In the genomic region with DNA sequence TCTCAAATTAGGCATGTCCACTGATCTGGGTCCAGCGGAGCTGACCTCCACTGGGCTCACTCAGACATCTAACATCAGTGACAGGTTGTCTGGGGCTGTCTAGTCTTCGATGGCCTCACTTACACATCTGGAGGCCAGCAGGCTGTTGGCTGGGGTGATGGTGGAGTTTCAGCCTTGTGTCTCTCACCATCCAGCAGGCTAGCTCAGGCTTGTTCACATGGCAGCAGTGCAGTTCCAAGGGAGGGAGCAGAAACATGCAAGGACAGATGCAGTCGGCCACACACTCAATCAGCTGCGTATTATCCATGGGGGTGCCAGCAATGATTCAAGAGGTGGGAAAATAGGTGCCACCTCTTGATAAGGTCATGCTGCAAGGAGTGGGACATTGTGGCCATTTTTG, we compare ENCODE assay signal across 21 cellular contexts.
DNase-seq lines count a peak whose midpoint lies in the region; ATAC-seq, FAIRE-seq and TF ChIP-seq lines count a peak whose summit lies in the region.
"Had no signal": no experiment of that assay in that cellular context is flagged by ENCODE, and none has a peak within 500 bp of the region (broad histone marks: within the 10 kb centered on the region; RNA-seq: fewer than 3 reads in every experiment).

No MANE protein-coding gene starts in this region.

- H3K36me3 ChIP-seq in HepG2 (replicated peaks in 1 of 2; ENCODE audit: control insufficient read depth in 1 of 2, insufficient read depth in 2 of 2, low read length in 2 of 2): no peaks in the 10 kb centered on the region
- no peaks in the 10 kb centered on the region for H3K36me3 ChIP-seq in right lobe of liver
- no peaks in the 10 kb centered on the region for H3K36me3 ChIP-seq in adrenal gland (replicated peaks in 1 of 2)
- no peaks in the 10 kb centered on the region for H3K36me3 ChIP-seq in uterus
- H3K36me3 ChIP-seq: BLaER1 had no signal

- H3K36me3 Mint-ChIP-seq in progenitor cell of endocrine pancreas (ENCODE audit: insufficient read depth) (peaks cover 2% of the 10 kb centered on the region), HFFc6 (ENCODE audit: low read depth) (no peaks in the 10 kb centered on the region; the same call in 1 of the 2 replicates)
- H3K36me3 Mint-ChIP-seq: CD14-positive monocyte; CD4-positive, alpha-beta memory T cell; IgD-negative memory B cell had no signal

- no peak for DNase-seq in HepG2 (ENCODE audit: low spot score)
- DNase-seq in right lobe of liver: no peak
- peak; percentile 68 for DNase-seq in epithelial cell of esophagus (ENCODE audit: low read depth)
- peak; percentile 51 to 73 for DNase-seq in foreskin keratinocyte
- no peak for DNase-seq in progenitor cell of endocrine pancreas (ENCODE audit: low spot score, unreplicated experiment)
- no peak for DNase-seq in adrenal gland
- no peak for DNase-seq in uterus
- no peak for DNase-seq in HFFc6
- DNase-seq: 8988T; Calu3; CD4-positive, alpha-beta memory T cell; DMS79 treated with DMSO at 0.1 percent for 48 hours; GF-D8; GM23248; HCEC 1CT had no signal

- no peak overlapping the region for H3K4me3 Mint-ChIP-seq in progenitor cell of endocrine pancreas (ENCODE audit: low read depth)
- no peak overlapping the region for H3K4me3 Mint-ChIP-seq in HFFc6
- H3K4me3 Mint-ChIP-seq: CD14-positive monocyte; CD4-positive, alpha-beta memory T cell had no signal

- no peaks in the 10 kb centered on the region for H3K4me1 Mint-ChIP-seq in progenitor cell of endocrine pancreas (ENCODE audit: low read depth)
- no peaks in the 10 kb centered on the region; the same call in 1 of the 2 replicates for H3K4me1 Mint-ChIP-seq in HFFc6 (ENCODE audit: low read depth)

- H3K79me2 ChIP-seq in HepG2 (ENCODE audit: insufficient read depth, low read length): no peaks in the 10 kb centered on the region

- H3K9me3 Mint-ChIP-seq in progenitor cell of endocrine pancreas (ENCODE audit: low read depth) (peaks cover 23% of the 10 kb centered on the region), HFFc6 (peaks cover 4% of the 10 kb centered on the region; the same call in 1 of the 2 replicates)

- no peaks in the 10 kb centered on the region for H3K9me3 ChIP-seq in HepG2 (ENCODE audit: low read length)
- no peaks in the 10 kb centered on the region for H3K9me3 ChIP-seq in right lobe of liver
- H3K9me3 ChIP-seq in adrenal gland (replicated peaks in 1 of 3): no peaks in the 10 kb centered on the region
- no peaks in the 10 kb centered on the region for H3K9me3 ChIP-seq in uterus

- BruUV-seq in HepG2 (replicated peaks; lab: Mats Ljungman, UMichigan): no TSS peak

- H3K4me2 ChIP-seq in HepG2 (ENCODE audit: low read depth, low read length): no peak overlapping the region
- H3K4me2 ChIP-seq: BLaER1 had no signal

- intact Hi-C loops in HepG2 (cut with micrococcal nuclease; ENCODE audit: unreplicated experiment) (no loop called here), right lobe of liver (cut with DNase I) (no loop called here), adrenal gland (cut with DNase I) (no loop called here), uterus (cut with DNase I; ENCODE audit: low total_unique reads) (no loop called here)

- TF ChIP-seq RAD21 in HepG2 (CRISPR knock-in tag; IDR thresholded peaks at IDR 0.05): no peak

- 91% methylated on average over 2 of the region's 4 CpGs for WGBS in HepG2 (ENCODE audit: low lambda C conversion rate)
- 93% methylated on average over 2 of the region's 4 CpGs for WGBS in right lobe of liver (ENCODE audit: insufficient coverage, low coverage, low lambda C conversion rate, missing lambda C conversion rate)
- 78 to 90% (median 85%) methylated on average over 2 to 4 of the region's 4 CpGs for WGBS in adrenal gland, 4 donors

- no peak overlapping the region for H3K27ac ChIP-seq in HepG2 (ENCODE audit: extremely low read length, insufficient read depth, low read length)
- H3K27ac ChIP-seq in right lobe of liver: no peak overlapping the region
- H3K27ac ChIP-seq in foreskin keratinocyte: no peak overlapping the region
- no peak overlapping the region for H3K27ac ChIP-seq in adrenal gland
- no peak overlapping the region for H3K27ac ChIP-seq in uterus
- H3K27ac ChIP-seq: BLaER1, GM23248 had no signal

- TF ChIP-seq EP300 in HepG2 (IDR thresholded peaks at IDR 0.05; ENCODE audit: low read depth in 2 of 2, low read length in 2 of 2) (no peak), HepG2 (CRISPR knock-in tag; IDR thresholded peaks at IDR 0.05; ENCODE audit: borderline replicate concordance) (no peak)

- no peaks in the 10 kb centered on the region for H3K27me3 ChIP-seq in HepG2 (ENCODE audit: control insufficient read depth in 1 of 2, insufficient read depth in 2 of 2, low read length in 2 of 2)
- no peaks in the 10 kb centered on the region for H3K27me3 ChIP-seq in right lobe of liver
- H3K27me3 ChIP-seq in foreskin keratinocyte: no peaks in the 10 kb centered on the region
- H3K27me3 ChIP-seq in adrenal gland: no peaks in the 10 kb centered on the region
- no peaks in the 10 kb centered on the region for H3K27me3 ChIP-seq in uterus
- H3K27me3 ChIP-seq: BLaER1 had no signal

- H4K20me1 ChIP-seq in HepG2 (ENCODE audit: insufficient read depth, low read length): no peaks in the 10 kb centered on the region
- H4K20me1 ChIP-seq: BLaER1 had no signal

- TF ChIP-seq POLR2A in HepG2 (IDR thresholded peaks at IDR 0.05; ENCODE audit: insufficient read depth in 1 of 2, low read depth in 2 of 2, low read length in 2 of 2) (no peak), right lobe of liver (IDR thresholded peaks at IDR 0.05) (no peak), adrenal gland (IDR thresholded peaks at IDR 0.05) (no peak), uterus (IDR thresholded peaks at IDR 0.05) (no peak)

- H3K27ac Mint-ChIP-seq in progenitor cell of endocrine pancreas: peak overlapping the region; percentile 55
- H3K27ac Mint-ChIP-seq in HFFc6: no peak overlapping the region
- H3K27ac Mint-ChIP-seq: CD4-positive, alpha-beta memory T cell; IgD-negative memory B cell had no signal

- ATAC-seq in HepG2 (no peak), right lobe of liver (no peak), foreskin keratinocyte (peak; percentile 53)

- H3K27me3 Mint-ChIP-seq in progenitor cell of endocrine pancreas: no peaks in the 10 kb centered on the region
- H3K27me3 Mint-ChIP-seq in HFFc6 (ENCODE audit: insufficient read depth): peaks cover 19% of the 10 kb centered on the region
- H3K27me3 Mint-ChIP-seq: CD4-positive, alpha-beta memory T cell had no signal

- CTCF ChIA-PET in HepG2 (lab: Yijun Ruan, JAX; ENCODE audit: low intra/inter-chr PET ratio, low total read pairs): no interaction called here

- in situ Hi-C loops in HepG2 (cut with HindIII; ENCODE audit: extremely low pct_ligation_motif_present, low pct_unique_long_range_greater_than_20kb): no loop called here

- POLR2A ChIA-PET in HepG2 (lab: Yijun Ruan, JAX): no interaction called here

- no peak overlapping the region for H2AFZ ChIP-seq in HepG2 (ENCODE audit: low read length)
- H2AFZ ChIP-seq: GM23248 had no signal

- TF ChIP-seq CTCF in HepG2 (CRISPR knock-in tag; IDR thresholded peaks at IDR 0.05) (no peak), right lobe of liver (IDR thresholded peaks at IDR 0.05) (no peak), epithelial cell of esophagus (IDR thresholded peaks at IDR 0.05; ENCODE audit: insufficient read depth, low read depth, low read length, missing control alignments) (no peak), foreskin keratinocyte (conservative IDR thresholded peaks at IDR 0.05) (no peak), progenitor cell of endocrine pancreas (IDR thresholded peaks at IDR 0.05; ENCODE audit: unreplicated experiment) (no peak), adrenal gland (IDR thresholded peaks at IDR 0.05) (no peak), uterus (IDR thresholded peaks at IDR 0.05) (no peak), HFFc6 (IDR thresholded peaks at IDR 0.05) (no peak)

- FAIRE-seq in HepG2 (lab: Jason Lieb, UNC): no peak
- FAIRE-seq: GM19239, H54, HTR-8/SVneo had no signal

- H3K4me3 ChIP-seq in HepG2 (replicated peaks in 1 of 3; ENCODE audit: insufficient read depth in 1 of 3, low read depth in 2 of 3, low read length in 3 of 3) (no peak overlapping the region), right lobe of liver (no peak overlapping the region), epithelial cell of esophagus (ENCODE audit: low read length) (no peak overlapping the region), adrenal gland (no peak overlapping the region), uterus (no peak overlapping the region)
- H3K4me3 ChIP-seq: BLaER1, GM23248 had no signal

- H3K4me1 ChIP-seq in HepG2 (ENCODE audit: insufficient read depth, low read length) (peaks cover 4% of the 10 kb centered on the region), right lobe of liver (no peaks in the 10 kb centered on the region), foreskin keratinocyte (no peaks in the 10 kb centered on the region), adrenal gland (replicated peaks in 1 of 2) (no peaks in the 10 kb centered on the region), uterus (no peaks in the 10 kb centered on the region)
- H3K4me1 ChIP-seq: BLaER1 had no signal

- no peak overlapping the region for H3K9ac ChIP-seq in HepG2 (ENCODE audit: insufficient read depth, low read depth, low read length)
- H3K9ac ChIP-seq: BLaER1, GM23248 had no signal

TF ChIP-seq in HepG2, 621 proteins besides CTCF, POLR2A, EP300 and RAD21:
- TF ChIP-seq ZNF546 (CRISPR knock-in tag; conservative IDR thresholded peaks at IDR 0.05) (peak; percentile 99), NR2F2 (IDR thresholded peaks at IDR 0.05; ENCODE audit: borderline replicate concordance, low read depth) (no peak)
TF ChIP-seq in HepG2: peak in this region for 1.

Comparison
In these comparisons a context has a peak if more than half of its experiments do, and no peak if none do; other contexts are left out.
1. DNase-seq: peak in epithelial cell of esophagus (single experiment) and foreskin keratinocyte (2 of 2); none in HepG2 (single experiment), right lobe of liver (0 of 3), progenitor cell of endocrine pancreas (single experiment), adrenal gland (0 of 7), uterus (0 of 2) and HFFc6 (single experiment).